ENCODE assay signal across 11 cellular contexts in genomic region chrX:103878466-103879151, GRCh38. TPM values are rescaled to one million over a fixed set of nuclear protein-coding genes. Genes with fewer than 3 reads are reported as not detected.
DNase-seq lines count a peak whose midpoint lies in the region; ATAC-seq, FAIRE-seq and TF ChIP-seq lines count a peak whose summit lies in the region.
"Had no signal": no experiment of that assay in that cellular context is flagged by ENCODE, and none has a peak within 500 bp of the region (broad histone marks: within the 10 kb centered on the region; RNA-seq: fewer than 3 reads in every experiment).

No MANE protein-coding gene starts in this region.

- H3K4me2 ChIP-seq in keratinocyte (ENCODE audit: control insufficient read depth, extremely low read depth, insufficient read depth, low read depth, low read length), result no peak overlapping the region

- H3K4me3 Mint-ChIP-seq in natural killer cell treated with Interleukin-12 subunit alpha and Interleukin-12 subunit beta and Interleukin-15 and Interleukin-18, amount 100 ng/mL, for 72 hours, result no peak overlapping the region
- H3K4me3 Mint-ChIP-seq: CD4-positive, alpha-beta T cell had no signal

- no peaks in the 10 kb centered on the region for H3K27me3 ChIP-seq in bronchial epithelial cell (ENCODE audit: control insufficient read depth, insufficient read depth, low read length)
- H3K27me3 ChIP-seq in keratinocyte (ENCODE audit: control insufficient read depth, extremely low read depth, insufficient read depth, low read length), result peaks cover 3% of the 10 kb centered on the region

- no peak overlapping the region for H3K27ac ChIP-seq in keratinocyte (ENCODE audit: control insufficient read depth, insufficient read depth, low read length)

- in situ Hi-C loops in GM13977 (cut with MboI; ENCODE audit: low pct_unique_long_range_greater_than_20kb, low sequenced_read_pairs, unreplicated experiment), result no loop called here

- H3K79me2 ChIP-seq in keratinocyte (ENCODE audit: control insufficient read depth, insufficient read depth, low read length), result no peaks in the 10 kb centered on the region

- no peaks in the 10 kb centered on the region for H4K20me1 ChIP-seq in keratinocyte (ENCODE audit: control insufficient read depth, extremely low read depth, insufficient read depth, low read length)

- peaks cover 0 to 8% of the 10 kb centered on the region in 2 donors for H3K27me3 Mint-ChIP-seq in natural killer cell treated with Interleukin-12 subunit alpha and Interleukin-12 subunit beta and Interleukin-15 and Interleukin-18, amount 100 ng/mL, for 72 hours
- H3K27me3 Mint-ChIP-seq: CD4-positive, alpha-beta T cell had no signal

- H3K4me3 ChIP-seq in bronchial epithelial cell (ENCODE audit: low read depth, low read length) (no peak overlapping the region), keratinocyte (ENCODE audit: control insufficient read depth in 2 of 3, extremely low read depth in 1 of 3, insufficient read depth in 2 of 3, low read depth in 1 of 3, low read length in 3 of 3) (no peak overlapping the region)

- no peaks in the 10 kb centered on the region for H3K9me1 ChIP-seq in keratinocyte (ENCODE audit: control insufficient read depth, extremely low read depth, insufficient read depth, low read length)

- H3K9me3 ChIP-seq in keratinocyte (ENCODE audit: control insufficient read depth, low read depth, low read length), result no peaks in the 10 kb centered on the region

- no peaks in the 10 kb centered on the region for H3K36me3 ChIP-seq in bronchial epithelial cell (ENCODE audit: control insufficient read depth, insufficient read depth, low read length)
- H3K36me3 ChIP-seq in keratinocyte (ENCODE audit: control insufficient read depth in 2 of 2, extremely low read depth in 1 of 2, insufficient read depth in 2 of 2, low read length in 2 of 2), result no peaks in the 10 kb centered on the region

- H3K4me1 Mint-ChIP-seq in natural killer cell treated with Interleukin-12 subunit alpha and Interleukin-12 subunit beta and Interleukin-15 and Interleukin-18, amount 100 ng/mL, for 72 hours (ENCODE audit: low read depth in 2 of 2), result no peaks in the 10 kb centered on the region

- FAIRE-seq in bronchial epithelial cell (lab: Jason Lieb, UNC) (no peak), keratinocyte (lab: Jason Lieb, UNC) (peak; percentile 43)

- ATAC-seq in GM18858 (IDR thresholded peaks at IDR 0.05; ENCODE audit: unreplicated experiment), result no peak
- no peak for ATAC-seq in natural killer cell treated with Interleukin-12 subunit alpha and Interleukin-12 subunit beta and Interleukin-15 and Interleukin-18, amount 100 ng/mL, for 72 hours

- no peak overlapping the region for H3K9ac ChIP-seq in keratinocyte (ENCODE audit: control insufficient read depth, extremely low read depth, insufficient read depth, low read length)

- peaks cover 6% of the 10 kb centered on the region for H3K4me1 ChIP-seq in keratinocyte (ENCODE audit: control insufficient read depth, extremely low read depth, insufficient read depth, low read length)

- H3K36me3 Mint-ChIP-seq in natural killer cell treated with Interleukin-12 subunit alpha and Interleukin-12 subunit beta and Interleukin-15 and Interleukin-18, amount 100 ng/mL, for 72 hours, result no peaks in the 10 kb centered on the region

- no peak overlapping the region for H3K27ac Mint-ChIP-seq in natural killer cell treated with Interleukin-12 subunit alpha and Interleukin-12 subunit beta and Interleukin-15 and Interleukin-18, amount 100 ng/mL, for 72 hours
- H3K27ac Mint-ChIP-seq: CD4-positive, alpha-beta T cell had no signal

- DNase-seq in AG08395 (ENCODE audit: low spot score) (peak; percentile 66), HT1080 (ENCODE audit: low read depth) (peak; percentile 79), bronchial epithelial cell (ENCODE audit: low read depth) (peak; percentile 72), keratinocyte (ENCODE audit: low read depth, low spot score) (peak; percentile 55), GM13977 (ENCODE audit: low spot score) (no peak), retina (no peak)
- no peak for DNase-seq in natural killer cell treated with Interleukin-12 subunit alpha and Interleukin-12 subunit beta and Interleukin-15 and Interleukin-18, amount 100 ng/mL, for 72 hours (ENCODE audit: low spot score)
- DNase-seq: CD4-positive, alpha-beta T cell; central memory CD4-positive, alpha-beta T cell; NCI-H774 had no signal

- H3K9me3 Mint-ChIP-seq in natural killer cell treated with Interleukin-12 subunit alpha and Interleukin-12 subunit beta and Interleukin-15 and Interleukin-18, amount 100 ng/mL, for 72 hours, result no peaks in the 10 kb centered on the region
- H3K9me3 Mint-ChIP-seq: CD4-positive, alpha-beta T cell had no signal

- dilution Hi-C loops in keratinocyte (cut with MboI; ENCODE audit: extremely low pct_ligation_motif_present, low sequenced_read_pairs), result no loop called here

- TF ChIP-seq CTCF in bronchial epithelial cell (IDR thresholded peaks at IDR 0.05; ENCODE audit: insufficient read depth, low read length, severe bottlenecking), result no peak
- no peak for TF ChIP-seq CTCF in keratinocyte (optimal IDR thresholded peaks at IDR 0.05 in 1 of 3, IDR thresholded peaks at IDR 0.05 in 1 of 3, conservative IDR thresholded peaks at IDR 0.05 in 1 of 3; ENCODE audit: extremely low read depth in 1 of 3, insufficient read depth in 2 of 3, low read length in 3 of 3)
- TF ChIP-seq CTCF in GM13977 (IDR thresholded peaks at IDR 0.05; ENCODE audit: extremely low read depth, insufficient read depth, missing control alignments), result no peak

- H2AFZ ChIP-seq in keratinocyte (ENCODE audit: control insufficient read depth, low read length), result no peak overlapping the region

RNA-seq across cellular contexts. Expression of gene RAB9B, which starts 46.6 kb away (rescaled TPM):
- total RNA-seq in HT1080 (2014; rRNA removed; shearing (Covaris generic)), result 0.63 and 0.68 TPM in 2 replicates
- polyA plus RNA-seq in HT1080 (2015; cell fraction: cytosol; rRNA removed), result 0.12 and 0.24 TPM in 2 replicates
- polyA plus RNA-seq in HT1080 (2015; cell fraction: nucleus; rRNA removed), result 0.36 and 0.56 TPM in 2 replicates
- not detected in 2 replicates for total RNA-seq in bronchial epithelial cell
- 0.23 to 0.28 TPM (median 0.24 TPM) in 3 replicates for polyA plus RNA-seq in keratinocyte
- not detected for polyA plus RNA-seq in keratinocyte (2011; ENCODE audit: low read depth)
- polyA plus RNA-seq in keratinocyte (2011; cell fraction: cytosol; rRNA removed), result 0.16 and 0.17 TPM in 2 replicates
- polyA plus RNA-seq in keratinocyte (2011; cell fraction: nucleus; rRNA removed), result 0.23 and 0.36 TPM in 2 replicates
- polyA plus RNA-seq in keratinocyte (2012; ENCODE audit: low replicate concordance), result 0.07 and 0.25 TPM in 2 replicates
- polyA minus RNA-seq in keratinocyte, result 0.13 to 0.26 TPM in 2 of 3 replicates, not detected in the other
- not detected for polyA minus RNA-seq in keratinocyte (2011; cell fraction: cytosol; rRNA and poly(A)+ RNA removed)
- 0.11 and 0.54 TPM in 2 replicates for polyA minus RNA-seq in keratinocyte (2011; cell fraction: nucleus; rRNA and poly(A)+ RNA removed)
- under 1 TPM; 0.22 to 0.45 TPM for total RNA-seq in natural killer cell treated with Interleukin-12 subunit alpha and Interleukin-12 subunit beta and Interleukin-15 and Interleukin-18, amount 100 ng/mL, for 72 hours

Comparison
In these comparisons a context has a peak if more than half of its experiments do, and no peak if none do; other contexts are left out.
1. DNase-seq: peak in AG08395 (single experiment), HT1080 (single experiment), bronchial epithelial cell (single experiment) and keratinocyte (single experiment); none in GM13977 (single experiment), retina (single experiment) and natural killer cell treated with Interleukin-12 subunit alpha and Interleukin-12 subunit beta and Interleukin-15 and Interleukin-18, amount 100 ng/mL, for 72 hours (single experiment).